16 cellular contexts compared by ENCODE assay signal in genomic region chr20:57998276-57998675, GRCh38.
"Had no signal": no experiment of that assay in that cellular context is flagged by ENCODE, and none has a peak within 500 bp of the region (broad histone marks: within the 10 kb centered on the region; RNA-seq: fewer than 3 reads in every experiment).

No MANE protein-coding gene starts in this region.

- DNase-seq: activated CD4-positive, alpha-beta memory T cell treated with anti-CD3 and anti-CD28 coated beads for 36 hours; activated CD4-positive, alpha-beta T cell treated with anti-CD3 and anti-CD28 coated beads for 1 hour; activated naive CD4-positive, alpha-beta T cell; activated T-cell treated with anti-CD3 and anti-CD28 coated beads, Interleukin-2, amount 50 U/mL, for 48 hours; cortex of kidney; glutamatergic neuron; islet precursor cell; mammary epithelial cell; natural killer cell; occipital lobe; stimulated activated CD4-positive, alpha-beta T cell treated with anti-CD3 and anti-CD28 coated beads, Interleukin-4, amount 100 ng/mL, for 1 hour; stimulated activated naive CD8-positive, alpha-beta T cell treated with anti-CD3 and anti-CD28 coated beads, Interleukin-15, amount 100 ng/mL, for 72 hours; testis had no signal

- H3K27ac ChIP-seq: testis had no signal

- H3K36me3 ChIP-seq: ascending aorta had no signal

- H3K9me3 ChIP-seq: ascending aorta, testis had no signal

- H3K27me3 ChIP-seq: ascending aorta, testis had no signal

- ATAC-seq: esophagus mucosa; left lobe of liver; natural killer cell; stimulated activated naive CD8-positive, alpha-beta T cell treated with anti-CD3 and anti-CD28 coated beads, Interleukin-15, amount 100 ng/mL, for 72 hours had no signal

- H3K4me3 ChIP-seq: testis had no signal
